In the genomic region with DNA sequence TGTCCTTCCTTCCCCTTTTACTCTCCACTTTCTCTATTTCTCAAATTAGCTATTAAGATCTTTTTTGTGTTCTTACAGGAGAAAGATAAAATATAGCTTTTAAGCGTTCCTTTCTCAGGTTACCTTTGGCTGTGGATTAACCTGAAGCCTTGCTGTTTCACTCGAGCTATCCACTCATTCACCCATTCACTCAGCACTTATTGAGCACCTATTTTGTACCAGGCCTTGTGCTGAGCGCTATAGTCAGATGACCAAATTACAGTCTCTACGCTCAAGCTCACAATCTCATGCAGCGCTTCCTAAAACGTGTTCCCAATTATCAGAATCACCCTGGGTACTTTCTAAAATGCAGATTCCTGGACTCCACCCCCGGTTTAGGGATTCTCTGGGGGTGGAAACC, we compare ENCODE assay signal across 11 cellular contexts. TPM values are rescaled to one million over a fixed set of nuclear protein-coding genes. Genes with fewer than 3 reads are reported as not detected.
A peak's percentile ranks its signal among the peaks of the same experiment; 100 is the strongest.
DNase-seq lines count a peak whose midpoint lies in the region; ATAC-seq and TF ChIP-seq lines count a peak whose summit lies in the region.
"Had no signal": no experiment of that assay in that cellular context is flagged by ENCODE, and none has a peak within 500 bp of the region (broad histone marks: within the 10 kb centered on the region; RNA-seq: fewer than 3 reads in every experiment).

No MANE protein-coding gene starts in this region.

- no peak for TF ChIP-seq EP300 in suprapubic skin (IDR thresholded peaks at IDR 0.05)

- peak overlapping the region; percentile 68 for H3K27ac Mint-ChIP-seq in activated naive CD4-positive, alpha-beta T cell treated with anti-CD3 and anti-CD28 coated beads, Interleukin-2, amount 50 U/mL, for 24 hours
- H3K27ac Mint-ChIP-seq in activated CD4-positive, alpha-beta memory T cell treated with anti-CD3 and anti-CD28 coated beads for 36 hours, result no peak overlapping the region

- POLR2A ChIA-PET in activated CD4-positive, alpha-beta memory T cell treated with anti-CD3 and anti-CD28 coated beads for 36 hours (lab: Charles Lee), result no interaction called here

- H3K4me1 ChIP-seq in iPS-20b (ENCODE audit: insufficient read depth, low read length) (peaks cover 10% of the 10 kb centered on the region; the same call in 1 of the 2 replicates), suprapubic skin (peaks cover 37% of the 10 kb centered on the region), heart right ventricle (peaks cover 0 to 19% (median 12%) of the 10 kb centered on the region in 9 donors)

- peak overlapping the region; percentile 95 for H3K4me3 Mint-ChIP-seq in activated naive CD4-positive, alpha-beta T cell treated with anti-CD3 and anti-CD28 coated beads, Interleukin-2, amount 50 U/mL, for 24 hours
- H3K4me3 Mint-ChIP-seq in activated CD4-positive, alpha-beta memory T cell treated with anti-CD3 and anti-CD28 coated beads for 36 hours, result peak overlapping the region; percentile 88

- H3K4me1 Mint-ChIP-seq in activated naive CD4-positive, alpha-beta T cell treated with anti-CD3 and anti-CD28 coated beads, Interleukin-2, amount 50 U/mL, for 24 hours, result peaks cover 33% of the 10 kb centered on the region
- peaks cover 28% of the 10 kb centered on the region for H3K4me1 Mint-ChIP-seq in activated CD4-positive, alpha-beta memory T cell treated with anti-CD3 and anti-CD28 coated beads for 36 hours (ENCODE audit: low read depth)

- no peaks in the 10 kb centered on the region for H3K36me3 Mint-ChIP-seq in activated naive CD4-positive, alpha-beta T cell treated with anti-CD3 and anti-CD28 coated beads, Interleukin-2, amount 50 U/mL, for 24 hours
- H3K36me3 Mint-ChIP-seq in activated CD4-positive, alpha-beta memory T cell treated with anti-CD3 and anti-CD28 coated beads for 36 hours, result no peaks in the 10 kb centered on the region

- H3K9me3 ChIP-seq in iPS-20b (ENCODE audit: insufficient read depth, low read depth, low read length), result no peaks in the 10 kb centered on the region
- H3K9me3 ChIP-seq in suprapubic skin, result no peaks in the 10 kb centered on the region
- no peaks in the 10 kb centered on the region for H3K9me3 ChIP-seq in heart right ventricle
- H3K9me3 ChIP-seq: left lung had no signal

- CTCF ChIA-PET in activated CD4-positive, alpha-beta memory T cell treated with anti-CD3 and anti-CD28 coated beads for 36 hours (lab: Charles Lee), result interaction anchor here (1.2 to 3.9 kb wide), 6 partner anchors 8 to 500 kb away, joined by 3 to 49 read pairs (median 7); partner anchors contain the start of genes EIF6 and SCAND1

- TF ChIP-seq CTCF in suprapubic skin (IDR thresholded peaks at IDR 0.05), result no peak
- TF ChIP-seq CTCF in heart right ventricle (IDR thresholded peaks at IDR 0.05), result no peak

- H3K9ac ChIP-seq in iPS-20b (ENCODE audit: low read depth, low read length), result peak overlapping the region; percentile 86; the same call in 1 of the 2 replicates

- no peaks in the 10 kb centered on the region for H3K36me3 ChIP-seq in iPS-20b (ENCODE audit: insufficient read depth, low read depth, low read length)
- no peaks in the 10 kb centered on the region for H3K36me3 ChIP-seq in suprapubic skin
- no peaks in the 10 kb centered on the region for H3K36me3 ChIP-seq in heart right ventricle
- H3K36me3 ChIP-seq: left lung had no signal

- 88% methylated on average over 7 of the region's 7 CpGs for WGBS in suprapubic skin
- 92 to 94% methylated on average over 7 of the region's 7 CpGs for WGBS in heart right ventricle, 2 donors

- H3K4me3 ChIP-seq in iPS-20b (ENCODE audit: low read length), result peak overlapping the region; percentile 100; the same call in 1 of the 2 replicates
- no peak overlapping the region for H3K4me3 ChIP-seq in suprapubic skin
- H3K4me3 ChIP-seq in heart right ventricle, result peak overlapping the region in 2 of 10 donors; percentile 80 to 99

- no peaks in the 10 kb centered on the region for H3K27me3 Mint-ChIP-seq in activated naive CD4-positive, alpha-beta T cell treated with anti-CD3 and anti-CD28 coated beads, Interleukin-2, amount 50 U/mL, for 24 hours
- no peaks in the 10 kb centered on the region for H3K27me3 Mint-ChIP-seq in activated CD4-positive, alpha-beta memory T cell treated with anti-CD3 and anti-CD28 coated beads for 36 hours

- H3K9me3 Mint-ChIP-seq in activated naive CD4-positive, alpha-beta T cell treated with anti-CD3 and anti-CD28 coated beads, Interleukin-2, amount 50 U/mL, for 24 hours, result no peaks in the 10 kb centered on the region
- H3K9me3 Mint-ChIP-seq in activated CD4-positive, alpha-beta memory T cell treated with anti-CD3 and anti-CD28 coated beads for 36 hours, result no peaks in the 10 kb centered on the region

- no peak for TF ChIP-seq POLR2A in suprapubic skin (IDR thresholded peaks at IDR 0.05)

- no peak for ATAC-seq in heart right ventricle

- intact Hi-C loops in activated CD4-positive, alpha-beta memory T cell treated with anti-CD3 and anti-CD28 coated beads for 36 hours (cut with micrococcal nuclease), result loop anchor here (2.0 to 10.0 kb wide), 3 partner anchors 165 to 359 kb away; partner anchors contain the start of genes EDEM2 and TRPC4AP
- intact Hi-C loops in heart right ventricle (cut with DNase I), result loop anchor here in 1 of 10 donors (2.0 kb wide), 1 partner anchor 45 kb away; no protein-coding TSS in a partner anchor

- no peaks in the 10 kb centered on the region for H3K27me3 ChIP-seq in iPS-20b (ENCODE audit: insufficient read depth, low read length)
- no peaks in the 10 kb centered on the region for H3K27me3 ChIP-seq in suprapubic skin
- no peaks in the 10 kb centered on the region for H3K27me3 ChIP-seq in heart right ventricle
- H3K27me3 ChIP-seq: left lung had no signal

- no peak for DNase-seq in activated naive CD4-positive, alpha-beta T cell (lab: John Stamatoyannopoulos, UW)
- DNase-seq in activated CD4-positive, alpha-beta memory T cell treated with anti-CD3 and anti-CD28 coated beads for 36 hours, result no peak
- DNase-seq in suprapubic skin (ENCODE audit: low spot score in 2 of 2), result no peak
- DNase-seq in cortex of kidney (lab: John Stamatoyannopoulos, UW), result no peak
- no peak for DNase-seq in SKM-1 (lab: John Stamatoyannopoulos, UW; ENCODE audit: unreplicated experiment)
- DNase-seq in heart right ventricle, result no peak
- DNase-seq: left lung; NCI-H1092 treated with DMSO at 0.1 percent for 48 hours; stimulated activated CD4-positive, alpha-beta T cell treated with anti-CD3 and anti-CD28 coated beads, Interleukin-4, amount 100 ng/mL, for 4 hours had no signal

- H3K27ac ChIP-seq in iPS-20b (ENCODE audit: low read length), result no peak overlapping the region
- peak overlapping the region; percentile 97 for H3K27ac ChIP-seq in suprapubic skin
- no peak overlapping the region for H3K27ac ChIP-seq in heart right ventricle

RNA-seq across cellular contexts. Expression of gene CEP250, which starts 1.8 kb away (rescaled TPM):
- total RNA-seq in activated CD4-positive, alpha-beta memory T cell treated with anti-CD3 and anti-CD28 coated beads for 36 hours, result 10 to 100 TPM; 47.2 to 60.8 TPM
- total RNA-seq in suprapubic skin (10 to 100 TPM; 18.8 to 55.4 (median 27.1) TPM), heart right ventricle (10 to 100 TPM in 9 of 10 donors, 1 to 10 TPM in 1; 9.6 to 18.8 (median 13.8) TPM)
- 10 to 100 TPM in 1 of 2 donors, 1 to 10 TPM in 1; 4.8 to 15.4 TPM for polyA plus RNA-seq in heart right ventricle

RNA-seq across cellular contexts. Expression of gene GDF5, which starts 15.6 kb away (rescaled TPM):
- not detected for total RNA-seq in activated CD4-positive, alpha-beta memory T cell treated with anti-CD3 and anti-CD28 coated beads for 36 hours
- total RNA-seq in suprapubic skin (not detected), heart right ventricle (under 1 TPM in 4 of 10 donors, not detected in 6; 0.08 to 0.15 (median 0.11) TPM)
- polyA plus RNA-seq in heart right ventricle, result under 1 TPM in 1 of 2 donors, not detected in 1; 0.26 TPM

RNA-seq across cellular contexts. Expression of gene UQCC1, which starts 41.9 kb away (rescaled TPM):
- total RNA-seq in activated CD4-positive, alpha-beta memory T cell treated with anti-CD3 and anti-CD28 coated beads for 36 hours, result 10 to 100 TPM; 44.4 to 48.6 TPM
- total RNA-seq in suprapubic skin (10 to 100 TPM; 22.5 to 85.7 (median 32.1) TPM), heart right ventricle (100 to 1,000 TPM in 9 of 10 donors, 10 to 100 TPM in 1; 74.0 to 136 (median 123) TPM)
- polyA plus RNA-seq in heart right ventricle, result 10 to 100 TPM; 48.9 to 75.8 TPM
